ENCODE assay signal across 20 cellular contexts in the genomic region with DNA sequence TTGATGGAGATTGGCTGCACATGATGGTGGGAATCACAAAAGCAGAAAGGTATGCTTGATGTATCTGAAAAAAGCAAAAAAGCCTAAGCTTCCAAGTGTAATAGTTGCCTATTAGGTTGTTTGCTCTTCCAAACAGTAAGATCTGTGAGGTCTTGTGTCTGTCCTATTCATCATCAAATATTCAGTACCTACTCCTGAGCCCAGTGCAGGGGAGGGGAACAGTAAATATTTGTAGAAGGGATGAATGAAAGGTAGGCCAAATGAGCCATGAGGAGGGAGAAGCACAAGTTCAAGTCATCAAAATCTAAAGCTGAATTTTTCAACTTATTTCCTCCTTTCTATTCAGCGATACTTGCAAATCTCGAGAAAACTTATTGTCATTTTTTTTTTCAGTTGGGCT.
"Had no signal": no experiment of that assay in that cellular context is flagged by ENCODE, and none has a peak within 500 bp of the region (broad histone marks: within the 10 kb centered on the region; RNA-seq: fewer than 3 reads in every experiment).

No MANE protein-coding gene starts in this region.

- DNase-seq: dorsolateral prefrontal cortex; effector CD4-positive, alpha-beta T cell; gastrocnemius medialis; heart left ventricle; kidney; natural killer cell; occipital lobe; ovary; posterior cingulate gyrus; psoas muscle; right cardiac atrium; sigmoid colon; stimulated activated CD4-positive, alpha-beta T cell treated with anti-CD3 and anti-CD28 coated beads, Interleukin-2, amount 100 ng/mL, for 24 hours; stimulated activated CD4-positive, alpha-beta T cell treated with anti-CD3 and anti-CD28 coated beads, Interleukin-4, amount 100 ng/mL, for 24 hours; stimulated activated naive CD4-positive, alpha-beta T cell treated with Interleukin-2 at 50 U/mL for 16 hours; stomach; thyroid gland; trophoblast cell had no signal

- ATAC-seq: gastrocnemius medialis; heart left ventricle; left lobe of liver; natural killer cell; psoas muscle; right cardiac atrium; stimulated activated effector memory CD8-positive, alpha-beta T cell treated with anti-CD3 and anti-CD28 coated beads, Interleukin-12 subunit alpha, Interleukin-12 subunit beta, amount 100 ng/mL, for 72 hours had no signal
